ENCODE assay signal across 9 cellular contexts in genomic region chr9:114366334-114367128, GRCh38. TPM values are rescaled to one million over a fixed set of nuclear protein-coding genes. Genes with fewer than 3 reads are reported as not detected.
A peak's percentile ranks its signal among the peaks of the same experiment; 100 is the strongest.
DNase-seq lines count a peak whose midpoint lies in the region; ATAC-seq and TF ChIP-seq lines count a peak whose summit lies in the region.
"Had no signal": no experiment of that assay in that cellular context is flagged by ENCODE, and none has a peak within 500 bp of the region (broad histone marks: within the 10 kb centered on the region; RNA-seq: fewer than 3 reads in every experiment).

No MANE protein-coding gene starts in this region.

- CTCF ChIA-PET in CD4-positive, alpha-beta T cell (lab: Charles Lee) = interaction anchor here (0.6 to 1.7 kb wide), 3 partner anchors 15 to 39 kb away, joined by 3 to 10 read pairs (median 4); no protein-coding TSS in a partner anchor

- H3K27ac Mint-ChIP-seq in CD4-positive, alpha-beta T cell = peak overlapping the region; percentile 83
- peak overlapping the region; percentile 90 for H3K27ac Mint-ChIP-seq in activated T-helper 2 cell treated with anti-CD3 and anti-CD28 coated beads, Interferon-gamma antibody, Interleukin-2, Interleukin-4, amounts not matched to agents 10 μg/mL and 5 μg/mL and 100 μg/mL, durations not matched to agents 14 hours and 24 hours and 36 hours

- TF ChIP-seq POLR2A in right lobe of liver (IDR thresholded peaks at IDR 0.05) = peak; percentile 6

- H3K4me3 Mint-ChIP-seq in CD4-positive, alpha-beta T cell = peak overlapping the region; percentile 78
- peak overlapping the region; percentile 69 for H3K4me3 Mint-ChIP-seq in activated T-helper 2 cell treated with anti-CD3 and anti-CD28 coated beads, Interferon-gamma antibody, Interleukin-2, Interleukin-4, amounts not matched to agents 10 μg/mL and 5 μg/mL and 100 μg/mL, durations not matched to agents 14 hours and 24 hours and 36 hours (ENCODE audit: low read depth)

- H3K27me3 Mint-ChIP-seq in CD4-positive, alpha-beta T cell = no peaks in the 10 kb centered on the region
- no peaks in the 10 kb centered on the region for H3K27me3 Mint-ChIP-seq in activated T-helper 2 cell treated with anti-CD3 and anti-CD28 coated beads, Interferon-gamma antibody, Interleukin-2, Interleukin-4, amounts not matched to agents 10 μg/mL and 5 μg/mL and 100 μg/mL, durations not matched to agents 14 hours and 24 hours and 36 hours (ENCODE audit: low read depth)

- no peaks in the 10 kb centered on the region for H3K9me3 Mint-ChIP-seq in CD4-positive, alpha-beta T cell
- H3K9me3 Mint-ChIP-seq in activated T-helper 2 cell treated with anti-CD3 and anti-CD28 coated beads, Interferon-gamma antibody, Interleukin-2, Interleukin-4, amounts not matched to agents 10 μg/mL and 5 μg/mL and 100 μg/mL, durations not matched to agents 14 hours and 24 hours and 36 hours = no peaks in the 10 kb centered on the region

- WGBS in right lobe of liver (ENCODE audit: insufficient coverage, low coverage, low lambda C conversion rate, missing lambda C conversion rate) = 27% methylated on average over 10 of the region's 10 CpGs

- peak overlapping the region; percentile 77 for H3K27ac ChIP-seq in CD4-positive, alpha-beta T cell (ENCODE audit: low read depth, low read length)
- H3K27ac ChIP-seq in right lobe of liver = peak overlapping the region; percentile 34 to 82 (median 54)

- H3K4me3 ChIP-seq in right lobe of liver = no peak overlapping the region

- no peak for TF ChIP-seq CTCF in CD4-positive, alpha-beta T cell (IDR thresholded peaks at IDR 0.05)
- TF ChIP-seq CTCF in right lobe of liver (IDR thresholded peaks at IDR 0.05) = no peak

- ATAC-seq in CD4-positive, alpha-beta T cell (ENCODE audit: poor library complexity) = peak; percentile 81
- ATAC-seq in GM19463 (IDR thresholded peaks at IDR 0.05; ENCODE audit: unreplicated experiment) = peak; percentile 47
- peak; percentile 3 to 27 (median 11) for ATAC-seq in right lobe of liver

- DNase-seq in CD4-positive, alpha-beta T cell = peak in 3 of 10 experiments; percentile 29 to 64 (median 50)
- peak; percentile 69 for DNase-seq in HK-2 (ENCODE audit: unreplicated experiment)
- DNase-seq in activated T-helper 2 cell treated with anti-CD3 and anti-CD28 coated beads, Interferon-gamma antibody, Interleukin-2, Interleukin-4, amounts not matched to agents 10 μg/mL and 5 μg/mL and 100 μg/mL, durations not matched to agents 14 hours and 24 hours and 36 hours (ENCODE audit: low spot score) = peak; percentile 35
- DNase-seq in right lobe of liver = no peak
- DNase-seq in DMS153 treated with DMSO at 0.1 percent for 48 hours (lab: John Stamatoyannopoulos, UW; ENCODE audit: unreplicated experiment) = no peak
- no peak for DNase-seq in NCI-H2227 (lab: John Stamatoyannopoulos, UW; ENCODE audit: unreplicated experiment)
- DNase-seq in NCI-H2227 treated with DMSO at 0.1 percent for 48 hours (lab: John Stamatoyannopoulos, UW) = no peak

- no peaks in the 10 kb centered on the region for H3K9me3 ChIP-seq in CD4-positive, alpha-beta T cell (ENCODE audit: control insufficient read depth, low read length)
- no peaks in the 10 kb centered on the region for H3K9me3 ChIP-seq in right lobe of liver

- H3K36me3 Mint-ChIP-seq in CD4-positive, alpha-beta T cell (ENCODE audit: low read depth) = peaks cover 93% of the 10 kb centered on the region
- peaks cover 86% of the 10 kb centered on the region for H3K36me3 Mint-ChIP-seq in activated T-helper 2 cell treated with anti-CD3 and anti-CD28 coated beads, Interferon-gamma antibody, Interleukin-2, Interleukin-4, amounts not matched to agents 10 μg/mL and 5 μg/mL and 100 μg/mL, durations not matched to agents 14 hours and 24 hours and 36 hours (ENCODE audit: low read depth)

- H3K36me3 ChIP-seq in right lobe of liver = peaks cover 0 to 29% (median 6%) of the 10 kb centered on the region in 4 donors

- H3K27me3 ChIP-seq in CD4-positive, alpha-beta T cell (ENCODE audit: control insufficient read depth, insufficient read depth, low read length) = no peaks in the 10 kb centered on the region
- no peaks in the 10 kb centered on the region for H3K27me3 ChIP-seq in right lobe of liver

- POLR2A ChIA-PET in CD4-positive, alpha-beta T cell (lab: Charles Lee) = interaction anchor here (0.9 to 13.0 kb wide), 4 partner anchors 10 to 221 kb away, joined by 3 to 477 read pairs (median 7); partner anchors contain the start of genes AKNA and ATP6V1G1

- peaks cover 0 to 40% (median 20%) of the 10 kb centered on the region in 4 donors for H3K4me1 ChIP-seq in right lobe of liver

- H3K4me1 Mint-ChIP-seq in CD4-positive, alpha-beta T cell (ENCODE audit: low read depth) = peaks cover 91% of the 10 kb centered on the region
- peaks cover 74% of the 10 kb centered on the region for H3K4me1 Mint-ChIP-seq in activated T-helper 2 cell treated with anti-CD3 and anti-CD28 coated beads, Interferon-gamma antibody, Interleukin-2, Interleukin-4, amounts not matched to agents 10 μg/mL and 5 μg/mL and 100 μg/mL, durations not matched to agents 14 hours and 24 hours and 36 hours (ENCODE audit: low read depth)

- intact Hi-C loops in CD4-positive, alpha-beta T cell (cut with DNase I, micrococcal nuclease) = loop anchor here in 1 of 2 experiments (1.0 kb wide), 1 partner anchor 19 kb away; no protein-coding TSS in a partner anchor
- intact Hi-C loops in activated T-helper 2 cell treated with anti-CD3 and anti-CD28 coated beads, Interferon-gamma antibody, Interleukin-2, Interleukin-4, amounts not matched to agents 10 μg/mL and 5 μg/mL and 100 μg/mL, durations not matched to agents 14 hours and 24 hours and 36 hours (cut with micrococcal nuclease) = loop anchor here (1.0 kb wide), 1 partner anchor 19 kb away; no protein-coding TSS in a partner anchor
- intact Hi-C loops in right lobe of liver (cut with DNase I) = no loop called here

RNA-seq across cellular contexts. Expression of gene AKNA, which starts 21.3 kb away (rescaled TPM):
- total RNA-seq in CD4-positive, alpha-beta T cell = 100 to 1,000 TPM; 247 to 258 TPM
- total RNA-seq in activated T-helper 2 cell treated with anti-CD3 and anti-CD28 coated beads, Interferon-gamma antibody, Interleukin-2, Interleukin-4, amounts not matched to agents 10 μg/mL and 5 μg/mL and 100 μg/mL, durations not matched to agents 14 hours and 24 hours and 36 hours = 152 TPM in 2 replicates
- total RNA-seq in right lobe of liver = 10 to 100 TPM in 3 of 6 experiments, 1 to 10 TPM in 3; 4.7 to 15.1 (median 9.8) TPM

RNA-seq across cellular contexts. Expression of gene ORM2, which starts 36.9 kb away (rescaled TPM):
- total RNA-seq in CD4-positive, alpha-beta T cell = not detected
- total RNA-seq in activated T-helper 2 cell treated with anti-CD3 and anti-CD28 coated beads, Interferon-gamma antibody, Interleukin-2, Interleukin-4, amounts not matched to agents 10 μg/mL and 5 μg/mL and 100 μg/mL, durations not matched to agents 14 hours and 24 hours and 36 hours = not detected in 2 replicates
- 1,000 to 10,000 TPM; 3,162 to 5,107 (median 3,869) TPM for total RNA-seq in right lobe of liver
- total RNA-seq: mononuclear cell had no signal

RNA-seq across cellular contexts. Expression of gene ORM1, which starts 43.6 kb away (rescaled TPM):
- total RNA-seq in CD4-positive, alpha-beta T cell = not detected
- not detected in 2 replicates for total RNA-seq in activated T-helper 2 cell treated with anti-CD3 and anti-CD28 coated beads, Interferon-gamma antibody, Interleukin-2, Interleukin-4, amounts not matched to agents 10 μg/mL and 5 μg/mL and 100 μg/mL, durations not matched to agents 14 hours and 24 hours and 36 hours
- over 10,000 TPM; 11,577 to 28,471 (median 22,756) TPM for total RNA-seq in right lobe of liver
- total RNA-seq: mononuclear cell had no signal

Comparison
In these comparisons a context has a peak if more than half of its experiments do, and no peak if none do; other contexts are left out.
1. ATAC-seq: peak in every context shown above with its lines; median percentile 81 in CD4-positive, alpha-beta T cell; 47 in GM19463; 11 in right lobe of liver.
2. DNase-seq: peak in HK-2 (single experiment) and activated T-helper 2 cell treated with anti-CD3 and anti-CD28 coated beads, Interferon-gamma antibody, Interleukin-2, Interleukin-4, amounts not matched to agents 10 μg/mL and 5 μg/mL and 100 μg/mL, durations not matched to agents 14 hours and 24 hours and 36 hours (single experiment); none in right lobe of liver (0 of 3), DMS153 treated with DMSO at 0.1 percent for 48 hours (single experiment), NCI-H2227 (single experiment) and NCI-H2227 treated with DMSO at 0.1 percent for 48 hours (single experiment).
3. RNA of gene ORM2, which starts 36.9 kb away (total RNA-seq): 3,162 to 5,107 TPM in right lobe of liver; not detected in CD4-positive, alpha-beta T cell and not detected in activated T-helper 2 cell treated with anti-CD3 and anti-CD28 coated beads, Interferon-gamma antibody, Interleukin-2, Interleukin-4, amounts not matched to agents 10 μg/mL and 5 μg/mL and 100 μg/mL, durations not matched to agents 14 hours and 24 hours and 36 hours; every median in the first group is over 1,000 times any median in the second.
4. RNA of gene ORM1, which starts 43.6 kb away (total RNA-seq): 11,577 to 28,471 TPM in right lobe of liver; not detected in CD4-positive, alpha-beta T cell and not detected in activated T-helper 2 cell treated with anti-CD3 and anti-CD28 coated beads, Interferon-gamma antibody, Interleukin-2, Interleukin-4, amounts not matched to agents 10 μg/mL and 5 μg/mL and 100 μg/mL, durations not matched to agents 14 hours and 24 hours and 36 hours; every median in the first group is over 1,000 times any median in the second.